Comparison of ENCODE assay signal across 20 cellular contexts in the genomic region with DNA sequence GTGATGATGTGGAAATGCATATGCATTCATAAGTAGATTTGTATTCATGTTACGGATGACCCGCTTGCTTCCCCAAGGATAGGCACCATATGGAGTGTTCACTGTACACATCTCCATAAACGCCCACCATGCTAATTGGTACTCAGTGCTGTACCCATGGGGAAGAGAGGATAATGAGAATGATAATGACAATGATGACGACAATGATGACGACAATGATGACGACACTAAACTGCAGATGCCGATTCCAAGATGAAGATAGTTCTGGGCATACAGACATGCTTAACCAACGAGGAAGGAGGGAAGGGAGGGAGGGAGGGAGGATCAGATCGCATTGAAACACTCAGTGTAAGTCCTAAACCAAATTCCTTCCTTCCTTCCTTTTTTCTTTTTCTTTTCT.
"Had no signal": no experiment of that assay in that cellular context is flagged by ENCODE, and none has a peak within 500 bp of the region (broad histone marks: within the 10 kb centered on the region; RNA-seq: fewer than 3 reads in every experiment).

No MANE protein-coding gene starts in this region.

- H3K36me3 ChIP-seq: MG63 had no signal

- H3K9ac ChIP-seq: SK-N-SH had no signal

- H3K27ac ChIP-seq: HL-60, RWPE1 had no signal

- H3K4me3 ChIP-seq: MG63 had no signal

- H3K9me3 ChIP-seq: MG63, SK-N-SH had no signal

- ATAC-seq: Panc1, T-cell had no signal

- DNase-seq: Karpas-422, KG1, MG63, NCI-H1092, NCI-H1105 treated with DMSO at 0.1 percent for 48 hours, NCI-H1417 treated with DMSO at 0.1 percent for 48 hours, NCI-H1694, NCI-H187 treated with DMSO at 0.1 percent for 48 hours, NCI-H2029 treated with DMSO at 0.1 percent for 48 hours, NCI-H2227 treated with DMSO at 0.1 percent for 48 hours, NCI-H526 treated with DMSO at 0.1 percent for 48 hours, NCI-H774, SHP77, SK-N-SH, SW 1271, T-cell had no signal

- H3K4me2 ChIP-seq: SK-N-SH had no signal

- FAIRE-seq: HTR-8/SVneo had no signal

- H3K27me3 ChIP-seq: MG63 had no signal
